ENCODE assay signal across 16 cellular contexts in genomic region chr1:219933763-219934162, GRCh38. TPM values are rescaled to one million over a fixed set of nuclear protein-coding genes. Genes with fewer than 3 reads are reported as not detected.
"Had no signal": no experiment of that assay in that cellular context is flagged by ENCODE, and none has a peak within 500 bp of the region (broad histone marks: within the 10 kb centered on the region; RNA-seq: fewer than 3 reads in every experiment).

No MANE protein-coding gene starts in this region.

RNA-seq across cellular contexts. Expression of gene SLC30A10, which starts 5.4 kb away (rescaled TPM):
- total RNA-seq: activated naive CD4-positive, alpha-beta T cell treated with anti-CD3 and anti-CD28 coated beads for 36 hours; activated naive CD4-positive, alpha-beta T cell treated with anti-CD3 and anti-CD28 coated beads, Interleukin-2, amount 50 U/mL, for 72 hours; activated naive CD8-positive, alpha-beta T cell treated with anti-CD3 and anti-CD28 coated beads for 36 hours; activated naive CD8-positive, alpha-beta T cell treated with anti-CD3 and anti-CD28 coated beads, Interleukin-2, amount 10 ng/mL, durations not matched to agents 7 days and 5 days; activated T-cell treated with anti-CD3 and anti-CD28 coated beads, Interleukin-2, amount 50 U/mL, for 4 hours; activated T-cell treated with anti-CD3 and anti-CD28 coated beads, Interleukin-2, amount 50 U/mL, for 72 hours; activated T-helper 1 cell treated with anti-CD3 and anti-CD28 coated beads, Interleukin-12 subunit alpha, Interleukin-12 subunit beta, Interleukin-2, Interleukin-4 antibody, amounts not matched to agents 30 ng/mL and 10 ng/mL and 1 ng/mL, durations not matched to agents 14 hours and 24 hours and 36 hours; activated T-helper 17 cell treated with anti-CD3 and anti-CD28 coated beads, Interleukin-2, amount 50 U/mL, for 72 hours; activated T-helper 2 cell treated with anti-CD3 and anti-CD28 coated beads, Interferon-gamma antibody, Interleukin-2, Interleukin-4, amounts not matched to agents 10 μg/mL and 5 μg/mL and 100 μg/mL, durations not matched to agents 14 hours and 24 hours and 36 hours; aorta; ascending aorta; astrocyte; breast epithelium; bronchial epithelial cell; cardiac septum; chondrocyte had no signal
